In the genomic region with DNA sequence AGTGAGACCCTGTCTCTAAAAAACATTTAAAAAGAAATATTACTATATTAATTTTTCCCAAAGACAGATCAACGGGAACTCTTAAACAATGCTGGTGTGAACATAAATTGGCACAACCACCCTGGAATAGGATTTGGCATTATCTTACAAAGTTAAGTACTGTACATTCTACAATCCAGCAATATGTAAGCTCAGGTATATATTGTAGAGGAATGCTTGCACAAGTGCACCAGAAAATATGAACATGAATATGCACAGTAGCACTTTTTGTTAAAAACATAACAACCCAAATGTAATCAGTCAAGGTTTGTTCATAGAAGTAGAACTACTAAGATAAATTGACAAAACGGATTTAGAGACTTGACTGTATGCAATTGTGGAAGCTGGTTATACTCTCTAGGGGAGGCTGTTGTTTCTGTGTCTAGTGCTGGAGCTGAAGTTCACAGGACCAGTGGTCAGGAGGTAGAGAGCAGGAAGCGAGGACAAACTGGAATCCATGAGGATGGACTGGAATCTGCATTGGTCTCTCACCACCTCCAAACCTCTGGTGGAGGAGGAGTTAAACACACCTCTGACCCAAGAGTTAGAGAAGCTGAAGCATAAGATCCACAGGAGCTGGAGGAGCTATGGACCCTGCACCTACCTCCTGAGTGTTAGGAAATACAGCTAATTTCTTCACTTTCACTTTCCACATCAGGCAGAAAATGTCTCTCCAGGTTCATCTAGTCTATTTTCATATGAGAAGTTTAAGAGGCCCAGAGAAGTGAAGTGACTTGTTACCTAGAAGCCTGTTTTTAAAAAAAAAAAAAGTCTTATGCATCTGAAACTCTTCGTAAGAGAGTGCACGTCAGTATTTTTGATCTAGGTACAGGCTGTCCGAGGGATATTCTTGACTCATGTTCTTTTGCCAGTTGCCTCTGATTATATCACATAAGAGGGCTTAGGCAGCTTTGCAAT, we compare ENCODE assay signal across 8 cellular contexts. TPM values are rescaled to one million over a fixed set of nuclear protein-coding genes. Genes with fewer than 3 reads are reported as not detected.
A peak's percentile ranks its signal among the peaks of the same experiment; 100 is the strongest.
DNase-seq lines count a peak whose midpoint lies in the region; ATAC-seq and TF ChIP-seq lines count a peak whose summit lies in the region.

No MANE protein-coding gene starts in this region.

- peaks cover 3% of the 10 kb centered on the region for H3K4me1 ChIP-seq in parathyroid adenoma
- H3K4me1 ChIP-seq in smooth muscle cell (ENCODE audit: low read depth): no peaks in the 10 kb centered on the region

- no peaks in the 10 kb centered on the region for H3F3A ChIP-seq in smooth muscle cell (ENCODE audit: low read depth)

- peaks cover 4 to 12% of the 10 kb centered on the region in 2 donors for H3K4me1 Mint-ChIP-seq in effector memory CD8-positive, alpha-beta T cell (ENCODE audit: low read depth in 2 of 2)

- H3K27ac ChIP-seq in parathyroid adenoma: peak overlapping the region; percentile 61
- H3K27ac ChIP-seq in smooth muscle cell (ENCODE audit: low read depth): no peak overlapping the region

- no peak overlapping the region for H3K9ac ChIP-seq in parathyroid adenoma
- H3K9ac ChIP-seq in smooth muscle cell (ENCODE audit: low read depth): no peak overlapping the region

- no peaks in the 10 kb centered on the region for H3K36me3 Mint-ChIP-seq in effector memory CD8-positive, alpha-beta T cell (ENCODE audit: insufficient read depth)

- H3K4me3 Mint-ChIP-seq in effector memory CD8-positive, alpha-beta T cell: peak overlapping the region; percentile 35 to 37

- WGBS in smooth muscle cell (ENCODE audit: low lambda C conversion rate): 88% methylated on average over 6 of the region's 6 CpGs

- no peaks in the 10 kb centered on the region for H3K36me3 ChIP-seq in parathyroid adenoma (ENCODE audit: control insufficient read depth, insufficient read depth, low read length)
- H3K36me3 ChIP-seq in smooth muscle cell (ENCODE audit: low read depth): no peaks in the 10 kb centered on the region

- peak overlapping the region; percentile 15 to 71 for H3K27ac Mint-ChIP-seq in effector memory CD8-positive, alpha-beta T cell

- no peaks in the 10 kb centered on the region for H3K27me3 ChIP-seq in parathyroid adenoma (ENCODE audit: control insufficient read depth, insufficient read depth, low read length)
- H3K27me3 ChIP-seq in smooth muscle cell (ENCODE audit: low read depth): no peaks in the 10 kb centered on the region

- no peaks in the 10 kb centered on the region for H3K27me3 Mint-ChIP-seq in effector memory CD8-positive, alpha-beta T cell

- H3K9me3 ChIP-seq in parathyroid adenoma (ENCODE audit: control insufficient read depth, low read length) (no peaks in the 10 kb centered on the region), smooth muscle cell (replicated peaks; ENCODE audit: low read depth) (no peaks in the 10 kb centered on the region)

- TF ChIP-seq CTCF in AG09309 (IDR thresholded peaks at IDR 0.05; ENCODE audit: control insufficient read depth, insufficient read depth, low read depth, low read length, missing control alignments) (no peak), parathyroid adenoma (IDR thresholded peaks at IDR 0.05) (no peak), smooth muscle cell (IDR thresholded peaks at IDR 0.05; ENCODE audit: borderline replicate concordance, insufficient read depth, poor library complexity, severe bottlenecking) (no peak)

- H3K9me3 Mint-ChIP-seq in effector memory CD8-positive, alpha-beta T cell: no peaks in the 10 kb centered on the region

- H3K79me2 ChIP-seq in parathyroid adenoma: no peaks in the 10 kb centered on the region
- H3K79me2 ChIP-seq in smooth muscle cell (ENCODE audit: low read depth): no peaks in the 10 kb centered on the region

- no peaks in the 10 kb centered on the region for H4K20me1 ChIP-seq in smooth muscle cell (ENCODE audit: low read depth)

- DNase-seq in AG09309 (ENCODE audit: low read depth): no peak
- peak; percentile 56 for DNase-seq in LHCN-M2 (ENCODE audit: low read depth)
- no peak for DNase-seq in effector memory CD8-positive, alpha-beta T cell
- no peak for DNase-seq in NCI-H510A (lab: John Stamatoyannopoulos, UW)
- no peak for DNase-seq in NCI-H345 treated with DMSO at 0.1 percent for 48 hours (lab: John Stamatoyannopoulos, UW; ENCODE audit: unreplicated experiment)
- no peak for DNase-seq in smooth muscle cell (lab: John Stamatoyannopoulos, UW; ENCODE audit: unreplicated experiment)

- ATAC-seq in GM19351 (IDR thresholded peaks at IDR 0.05; ENCODE audit: unreplicated experiment): peak; percentile 75
- no peak for ATAC-seq in effector memory CD8-positive, alpha-beta T cell (replicated peaks)

- H3K4me2 ChIP-seq in parathyroid adenoma (ENCODE audit: low read length): peak overlapping the region; percentile 72
- no peak overlapping the region for H3K4me2 ChIP-seq in smooth muscle cell

- peak overlapping the region; percentile 82 for H2AFZ ChIP-seq in parathyroid adenoma
- no peak overlapping the region for H2AFZ ChIP-seq in smooth muscle cell (ENCODE audit: low read depth)

- peak overlapping the region; percentile 8; the same call in 1 of the 2 replicates for H3K4me3 ChIP-seq in AG09309 (ENCODE audit: control insufficient read depth, low read depth, low read length)
- peak overlapping the region; percentile 52 for H3K4me3 ChIP-seq in parathyroid adenoma (ENCODE audit: low read depth, low read length)
- H3K4me3 ChIP-seq in smooth muscle cell: no peak overlapping the region

RNA-seq across cellular contexts. Expression of gene RIC1, which starts 20.3 kb away (rescaled TPM):
- total RNA-seq in LHCN-M2 (2014; rRNA removed) (13.5 and 21.1 TPM in 2 replicates), smooth muscle cell (52.4 and 54.0 TPM in 2 replicates)
- polyA plus RNA-seq in LHCN-M2 (2012): 5.8 TPM
- polyA plus RNA-seq in smooth muscle cell: 9.9 and 11.1 TPM in 2 replicates
